ENCODE assay signal across 20 cellular contexts in genomic region chrY:8821106-8821505, GRCh38.
DNase-seq lines count a peak whose midpoint lies in the region; ATAC-seq, FAIRE-seq and TF ChIP-seq lines count a peak whose summit lies in the region.
"Had no signal": no experiment of that assay in that cellular context is flagged by ENCODE, and none has a peak within 500 bp of the region (broad histone marks: within the 10 kb centered on the region; RNA-seq: fewer than 3 reads in every experiment).

No MANE protein-coding gene starts in this region.

- H3K27me3 ChIP-seq in bronchial epithelial cell (ENCODE audit: control insufficient read depth, insufficient read depth, low read length), result no peaks in the 10 kb centered on the region
- H3K27me3 ChIP-seq in small intestine (ENCODE audit: control insufficient read depth in 2 of 2, insufficient read depth in 2 of 2, low read length in 2 of 2), result no peaks in the 10 kb centered on the region
- no peaks in the 10 kb centered on the region for H3K27me3 ChIP-seq in tibial nerve
- H3K27me3 ChIP-seq in body of pancreas, result no peaks in the 10 kb centered on the region

- TF ChIP-seq POLR2A in tibial nerve (IDR thresholded peaks at IDR 0.05) (no peak), body of pancreas (IDR thresholded peaks at IDR 0.05) (no peak)

- no peak for ATAC-seq in body of pancreas
- ATAC-seq: CD8-positive, alpha-beta T cell had no signal

- TF ChIP-seq CTCF in bronchial epithelial cell (IDR thresholded peaks at IDR 0.05; ENCODE audit: insufficient read depth, low read length, severe bottlenecking), result no peak
- no peak for TF ChIP-seq CTCF in tibial nerve (IDR thresholded peaks at IDR 0.05)
- no peak for TF ChIP-seq CTCF in body of pancreas (IDR thresholded peaks at IDR 0.05)

- H3K4me3 ChIP-seq in bronchial epithelial cell (ENCODE audit: low read depth, low read length), result no peak overlapping the region
- no peak overlapping the region for H3K4me3 ChIP-seq in small intestine (ENCODE audit: low read depth in 1 of 2, low read length in 2 of 2)
- H3K4me3 ChIP-seq in tibial nerve, result no peak overlapping the region
- no peak overlapping the region for H3K4me3 ChIP-seq in body of pancreas

- H3K36me3 ChIP-seq in bronchial epithelial cell (ENCODE audit: control insufficient read depth, insufficient read depth, low read length) (no peaks in the 10 kb centered on the region), small intestine (ENCODE audit: control insufficient read depth in 2 of 2, insufficient read depth in 2 of 2, low read length in 2 of 2) (no peaks in the 10 kb centered on the region), tibial nerve (no peaks in the 10 kb centered on the region), body of pancreas (replicated peaks in 1 of 2; ENCODE audit: insufficient read depth in 1 of 2, low read depth in 2 of 2) (no peaks in the 10 kb centered on the region)

- DNase-seq in LHCN-M2 (ENCODE audit: low read depth) (peak; percentile 80), bronchial epithelial cell (ENCODE audit: low read depth) (peak; percentile 61), myocyte (ENCODE audit: low read depth) (peak; percentile 29), small intestine (no peak), tibial nerve (ENCODE audit: low spot score in 2 of 2) (no peak), COLO829 (ENCODE audit: low spot score) (no peak), body of pancreas (no peak)
- no peak for DNase-seq in stimulated activated CD8-positive, alpha-beta memory T cell treated with anti-CD3 and anti-CD28 coated beads, Interleukin-4, amount 100 ng/mL, for 48 hours
- DNase-seq: C1 segment of cervical spinal cord; CD8-positive, alpha-beta T cell; DMS 273 treated with DMSO at 0.1 percent for 48 hours; DMS79; EL; GDM1; H7; HCEC 1CT had no signal

- H3K9me3 ChIP-seq in small intestine (ENCODE audit: control insufficient read depth, low read depth) (no peaks in the 10 kb centered on the region), tibial nerve (no peaks in the 10 kb centered on the region), body of pancreas (no peaks in the 10 kb centered on the region)

- H3K27ac ChIP-seq in small intestine (ENCODE audit: low read depth in 1 of 2, low read length in 1 of 2), result no peak overlapping the region
- H3K27ac ChIP-seq in tibial nerve, result no peak overlapping the region
- H3K27ac ChIP-seq in body of pancreas, result no peak overlapping the region

- TF ChIP-seq EP300 in tibial nerve (IDR thresholded peaks at IDR 0.05), result no peak

- H3K4me1 ChIP-seq in small intestine (ENCODE audit: control insufficient read depth in 2 of 2, insufficient read depth in 1 of 2, low read depth in 1 of 2, low read length in 1 of 2) (no peaks in the 10 kb centered on the region), tibial nerve (no peaks in the 10 kb centered on the region), body of pancreas (no peaks in the 10 kb centered on the region)

- intact Hi-C loops in body of pancreas (cut with DNase I), result no loop called here

- FAIRE-seq in bronchial epithelial cell (lab: Jason Lieb, UNC) (no peak), small intestine (lab: Jason Lieb, UNC) (peak; percentile 5)
- FAIRE-seq: D721Med, GM12891, GM18507, H1 had no signal

- WGBS in small intestine, 3 donors, result 21 to 75% methylated on average over 1 of the region's 1 CpG; no CpG with 5 or more reads in 1 of the 3 donors
- 29% methylated on average over 1 of the region's 1 CpG; no CpG with 5 or more reads in 1 of the 2 donors for WGBS in tibial nerve, 2 donors
- WGBS in body of pancreas, 2 donors, result 11 to 28% methylated on average over 1 of the region's 1 CpG

Comparison
In these comparisons a context has a peak if more than half of its experiments do, and no peak if none do; other contexts are left out.
1. DNase-seq: peak in LHCN-M2 (single experiment), bronchial epithelial cell (single experiment) and myocyte (single experiment); none in small intestine (single experiment), stimulated activated CD8-positive, alpha-beta memory T cell treated with anti-CD3 and anti-CD28 coated beads, Interleukin-4, amount 100 ng/mL, for 48 hours (single experiment), tibial nerve (0 of 2), COLO829 (single experiment) and body of pancreas (0 of 4).